Comparison of ENCODE assay signal across 23 cellular contexts in the genomic region with DNA sequence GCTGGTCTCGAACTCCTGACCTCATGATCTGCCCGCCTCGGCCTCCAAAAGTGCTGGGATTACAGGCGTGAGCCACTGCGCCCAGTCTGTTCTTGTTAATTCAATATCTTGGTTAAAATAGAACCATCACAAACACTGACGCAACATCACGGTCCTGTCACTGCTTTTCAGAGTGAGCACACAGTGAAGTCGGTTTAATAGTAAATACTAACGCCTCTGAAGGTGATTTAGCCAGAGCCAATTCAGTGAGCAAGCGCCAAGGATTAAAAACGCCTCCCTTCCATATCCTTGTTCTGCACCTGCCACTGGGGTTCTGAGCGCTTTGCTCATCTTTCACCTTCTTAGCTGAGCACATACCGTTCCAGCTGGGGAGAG. TPM values are rescaled to one million over a fixed set of nuclear protein-coding genes. Genes with fewer than 3 reads are reported as not detected.
DNase-seq lines count a peak whose midpoint lies in the region; ATAC-seq and TF ChIP-seq lines count a peak whose summit lies in the region.
"Had no signal": no experiment of that assay in that cellular context is flagged by ENCODE, and none has a peak within 500 bp of the region (broad histone marks: within the 10 kb centered on the region; RNA-seq: fewer than 3 reads in every experiment).

No MANE protein-coding gene starts in this region.

- POLR2A ChIA-PET in A673 (lab: Charles Lee; ENCODE audit: low non-redundant PET), result interaction anchor here (0.6 kb wide), 1 partner anchor 39 kb away, joined by 6 read pairs; no protein-coding TSS in a partner anchor

- no peak for DNase-seq in DND-41
- DNase-seq in MV-4-11 (lab: John Stamatoyannopoulos, UW), result peak; percentile 54
- DNase-seq in cerebellum (ENCODE audit: low spot score), result peak; percentile 19
- DNase-seq in myocyte (ENCODE audit: low read depth), result peak; percentile 59
- no peak for DNase-seq in Kasumi-1 (lab: John Stamatoyannopoulos, UW)
- no peak for DNase-seq in A673 (ENCODE audit: low spot score)
- DNase-seq in HuH-7 (ENCODE audit: low spot score), result no peak
- DNase-seq: activated CD4-positive, alpha-beta T cell treated with anti-CD3 and anti-CD28 coated beads for 48 hours; activated CD8-positive, alpha-beta memory T cell treated with anti-CD3 and anti-CD28 coated beads, Interleukin-2, amount 10 ng/mL, durations not matched to agents 7 days and 5 days; activated naive CD4-positive, alpha-beta T cell treated with anti-CD3 and anti-CD28 coated beads, Interleukin-2, amount 50 U/mL, for 16 hours; cerebellar nuclear complex; foreskin keratinocyte; GOT3; hippocampal formation; NCI-H1105; NCI-H2171 treated with DMSO at 0.1 percent for 48 hours; NCI-H526; SIG-M5; T-helper 1 cell had no signal

- H3K4me2 ChIP-seq in DND-41 (ENCODE audit: insufficient read depth, low read length), result no peak overlapping the region

- H3K4me1 ChIP-seq in DND-41 (ENCODE audit: insufficient read depth, low read length), result no peaks in the 10 kb centered on the region
- no peaks in the 10 kb centered on the region for H3K4me1 ChIP-seq in A673 (ENCODE audit: insufficient read depth, low read length, poor library complexity, severe bottlenecking)
- H3K4me1 ChIP-seq: foreskin keratinocyte had no signal

- intact Hi-C loops in A673 (cut with micrococcal nuclease; ENCODE audit: unreplicated experiment), result no loop called here

- H3K9me3 ChIP-seq in DND-41 (ENCODE audit: insufficient read depth, low read length, severe bottlenecking) (no peaks in the 10 kb centered on the region), A673 (ENCODE audit: low read depth, low read length, poor library complexity, severe bottlenecking) (no peaks in the 10 kb centered on the region)

- no peaks in the 10 kb centered on the region for H3K79me2 ChIP-seq in DND-41 (ENCODE audit: insufficient read depth, low read length)

- H3K4me3 ChIP-seq in DND-41 (ENCODE audit: low read depth in 1 of 2, low read length in 2 of 2) (no peak overlapping the region), A673 (ENCODE audit: low read depth, low read length, poor library complexity, severe bottlenecking) (no peak overlapping the region)
- H3K4me3 ChIP-seq: lung, skin epidermis had no signal

- H3K9ac ChIP-seq in DND-41 (ENCODE audit: low read depth, low read length), result no peak overlapping the region

- H2AFZ ChIP-seq in DND-41 (ENCODE audit: low read depth, low read length), result no peak overlapping the region

- H3K36me3 ChIP-seq in DND-41 (ENCODE audit: insufficient read depth, low read length) (peaks cover 19% of the 10 kb centered on the region), A673 (ENCODE audit: insufficient read depth, low read length, poor library complexity, severe bottlenecking) (peaks cover 9% of the 10 kb centered on the region)

- H4K20me1 ChIP-seq in DND-41 (ENCODE audit: insufficient read depth, low read length), result peaks cover 6% of the 10 kb centered on the region

- H3K27ac ChIP-seq in DND-41 (ENCODE audit: low read length) (no peak overlapping the region), A673 (ENCODE audit: low read depth, low read length, poor library complexity, severe bottlenecking) (no peak overlapping the region)
- H3K27ac ChIP-seq: foreskin keratinocyte, skin epidermis had no signal

- no TSS peak for BruUV-seq in A673 (replicated peaks; lab: Mats Ljungman, UMichigan)

- peak; percentile 36; the same call in 1 of the 3 replicates for ATAC-seq in DND-41 (ENCODE audit: insufficient read depth, low read depth)
- ATAC-seq: activated CD8-positive, alpha-beta memory T cell treated with anti-CD3 and anti-CD28 coated beads, Interleukin-2, amount 10 ng/mL, durations not matched to agents 7 days and 5 days; foreskin keratinocyte had no signal

- CTCF ChIA-PET in A673 (lab: Charles Lee), result no interaction called here

- no peak for TF ChIP-seq CTCF in DND-41 (IDR thresholded peaks at IDR 0.05; ENCODE audit: borderline replicate concordance, extremely low read depth, low read length, poor library complexity, severe bottlenecking)
- TF ChIP-seq CTCF in A673 (conservative IDR thresholded peaks at IDR 0.05; ENCODE audit: low read depth, low read length), result no peak

- no peaks in the 10 kb centered on the region for H3K27me3 ChIP-seq in DND-41 (ENCODE audit: insufficient read depth, low read length, poor library complexity)
- H3K27me3 ChIP-seq in A673 (replicated peaks; ENCODE audit: insufficient read depth, low read depth, low read length, poor library complexity), result no peaks in the 10 kb centered on the region
- H3K27me3 ChIP-seq: foreskin keratinocyte had no signal

RNA-seq across cellular contexts. Expression of gene LAMP1, which starts 30.3 kb away (rescaled TPM):
- total RNA-seq in cerebellum (48.3 TPM), myocyte (211 and 223 TPM in 2 replicates), A673 (2021) (117 and 129 TPM in 2 replicates)
- polyA plus RNA-seq in myocyte (2012), result 429 TPM

RNA-seq across cellular contexts. Expression of gene GRTP1, which starts 36.6 kb away (rescaled TPM):
- total RNA-seq in cerebellum, result 2.0 TPM
- not detected in 2 replicates for total RNA-seq in myocyte
- 0.44 TPM for polyA plus RNA-seq in myocyte (2012)
- total RNA-seq in A673 (2021), result 5.3 and 9.6 TPM in 2 replicates
- total RNA-seq: activated CD8-positive, alpha-beta memory T cell treated with anti-CD3 and anti-CD28 coated beads, Interleukin-2, amount 10 ng/mL, durations not matched to agents 7 days and 5 days; B cell; LHCN-M2 had no signal

Comparison
In these comparisons a context has a peak if more than half of its experiments do, and no peak if none do; other contexts are left out.
1. DNase-seq: peak in MV-4-11 (single experiment), cerebellum (single experiment) and myocyte (single experiment); none in DND-41 (single experiment), Kasumi-1 (0 of 2), A673 (single experiment) and HuH-7 (single experiment).